In the genomic region with DNA sequence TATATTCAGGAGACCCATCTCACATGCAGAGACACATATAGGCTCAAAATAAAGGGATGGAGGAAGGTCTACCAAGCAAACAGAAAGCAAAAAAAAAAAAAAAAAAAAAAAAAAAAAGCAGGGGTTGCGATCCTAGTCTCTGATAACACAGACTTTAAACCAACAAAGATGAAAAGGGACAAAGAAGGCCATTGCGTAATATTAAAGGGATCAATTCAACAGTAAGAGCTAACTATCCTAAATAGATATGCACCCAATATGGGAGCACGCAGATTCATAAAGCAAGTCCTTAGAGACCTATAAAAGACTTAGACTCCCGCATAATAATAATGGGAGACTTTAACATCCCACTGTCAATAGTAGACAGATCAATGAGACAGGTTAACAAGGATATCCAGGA, we compare ENCODE assay signal across 3 cellular contexts. TPM values are rescaled to one million over a fixed set of nuclear protein-coding genes. Genes with fewer than 3 reads are reported as not detected.
"Had no signal": no experiment of that assay in that cellular context is flagged by ENCODE, and none has a peak within 500 bp of the region (broad histone marks: within the 10 kb centered on the region; RNA-seq: fewer than 3 reads in every experiment).

No MANE protein-coding gene starts in this region.

RNA-seq across cellular contexts. Expression of a gene that starts 13.7 kb away (rescaled TPM):
- total RNA-seq: HT-29, HT1080 had no signal
- polyA plus RNA-seq: IgD-negative memory B cell had no signal

RNA-seq across cellular contexts. Expression of a gene that starts 41.1 kb away (rescaled TPM):
- total RNA-seq: HT-29, HT1080 had no signal
- polyA plus RNA-seq: IgD-negative memory B cell had no signal
